Comparison of ENCODE assay signal across 18 cellular contexts in the genomic region with DNA sequence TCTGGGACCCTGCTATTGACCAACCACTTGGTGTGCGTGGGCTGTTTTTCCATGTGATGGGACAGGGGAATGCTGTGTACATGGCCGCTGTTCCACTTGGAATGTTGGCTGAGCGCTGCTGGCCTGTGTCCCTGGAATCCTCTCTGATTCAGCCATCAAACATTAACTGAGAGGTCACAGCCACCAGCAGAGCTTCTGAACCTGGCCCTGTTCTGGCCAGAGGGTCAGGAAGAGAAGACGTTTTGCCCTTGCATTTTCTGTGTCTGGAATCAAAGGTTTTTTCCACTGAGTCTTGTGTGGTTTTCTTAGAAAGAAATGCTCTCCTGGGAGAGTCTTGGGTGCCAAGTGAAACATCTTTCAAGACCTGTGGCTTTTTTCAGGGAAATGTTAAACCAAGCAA.
DNase-seq lines count a peak whose midpoint lies in the region; ATAC-seq and TF ChIP-seq lines count a peak whose summit lies in the region.
"Had no signal": no experiment of that assay in that cellular context is flagged by ENCODE, and none has a peak within 500 bp of the region (broad histone marks: within the 10 kb centered on the region; RNA-seq: fewer than 3 reads in every experiment).

No MANE protein-coding gene starts in this region.

- H3K9me3 ChIP-seq in body of pancreas (no peaks in the 10 kb centered on the region), upper lobe of right lung (no peaks in the 10 kb centered on the region), ascending aorta (no peaks in the 10 kb centered on the region)
- H3K9me3 ChIP-seq: Caco-2 had no signal

- DNase-seq in Caki2 (ENCODE audit: low read depth) (peak; percentile 72), body of pancreas (peak in 2 of 4 donors; percentile 12 to 32), left lobe of liver (ENCODE audit: low spot score) (peak; percentile 82), upper lobe of right lung (no peak), ascending aorta (ENCODE audit: low spot score in 2 of 2) (no peak), GM13976 (ENCODE audit: low spot score) (no peak)
- DNase-seq: AML-193; Caco-2; CD4-positive, alpha-beta T cell; DMS79 treated with DMSO at 0.1 percent for 48 hours; GF-D8; H7; HFFc6 had no signal

- H3K4me1 ChIP-seq in body of pancreas (peaks cover 15% of the 10 kb centered on the region), upper lobe of right lung (no peaks in the 10 kb centered on the region), ascending aorta (no peaks in the 10 kb centered on the region)
- H3K4me1 ChIP-seq: Caco-2 had no signal

- WGBS in body of pancreas, 2 donors, result 0% methylated on average over 1 of the region's 4 CpGs; no CpG with 5 or more reads in 1 of the 2 donors

- TF ChIP-seq POLR2A in body of pancreas (IDR thresholded peaks at IDR 0.05), result no peak

- H3K27me3 ChIP-seq in body of pancreas (no peaks in the 10 kb centered on the region), upper lobe of right lung (no peaks in the 10 kb centered on the region), ascending aorta (no peaks in the 10 kb centered on the region)

- intact Hi-C loops in body of pancreas (cut with DNase I) (no loop called here), upper lobe of right lung (cut with DNase I) (no loop called here), ascending aorta (cut with DNase I) (no loop called here)

- H3K36me3 ChIP-seq in body of pancreas (replicated peaks in 1 of 2; ENCODE audit: insufficient read depth in 1 of 2, low read depth in 2 of 2) (no peaks in the 10 kb centered on the region), upper lobe of right lung (no peaks in the 10 kb centered on the region), ascending aorta (no peaks in the 10 kb centered on the region)

- H3K27ac ChIP-seq in body of pancreas, result peak overlapping the region in 2 of 4 donors; percentile 48 to 55
- no peak overlapping the region for H3K27ac ChIP-seq in upper lobe of right lung
- H3K27ac ChIP-seq in ascending aorta, result no peak overlapping the region
- H3K27ac ChIP-seq: C4-2B, KMS-11 had no signal

- H3K4me3 ChIP-seq in body of pancreas, result no peak overlapping the region
- no peak overlapping the region for H3K4me3 ChIP-seq in upper lobe of right lung
- H3K4me3 ChIP-seq in ascending aorta, result no peak overlapping the region
- H3K4me3 ChIP-seq: GM23338 had no signal

- in situ Hi-C loops in Caki2 (cut with HindIII; ENCODE audit: low pct_unique_long_range_greater_than_20kb, low sequenced_read_pairs) (no loop called here), GM13976 (cut with MboI; ENCODE audit: low sequenced_read_pairs, unreplicated experiment) (no loop called here)

- TF ChIP-seq CTCF in body of pancreas (IDR thresholded peaks at IDR 0.05) (no peak), upper lobe of right lung (IDR thresholded peaks at IDR 0.05) (no peak), ascending aorta (IDR thresholded peaks at IDR 0.05) (no peak), GM13976 (IDR thresholded peaks at IDR 0.05; ENCODE audit: borderline replicate concordance, control extremely low read depth, extremely low read depth, insufficient read depth, missing control alignments) (no peak)

- peak; percentile 66 for ATAC-seq in body of pancreas
- ATAC-seq in left lobe of liver, result peak; percentile 93
- peak; percentile 43 for ATAC-seq in upper lobe of right lung
- no peak for ATAC-seq in HG03280 (IDR thresholded peaks at IDR 0.05; ENCODE audit: unreplicated experiment)
- ATAC-seq: GM23338, HCT116 had no signal

Comparison
In these comparisons a context has a peak if more than half of its experiments do, and no peak if none do; other contexts are left out.
1. DNase-seq: peak in Caki2 (single experiment) and left lobe of liver (single experiment); none in upper lobe of right lung (single experiment), ascending aorta (0 of 2) and GM13976 (single experiment).